Comparison of ENCODE assay signal across 8 cellular contexts in the genomic region with DNA sequence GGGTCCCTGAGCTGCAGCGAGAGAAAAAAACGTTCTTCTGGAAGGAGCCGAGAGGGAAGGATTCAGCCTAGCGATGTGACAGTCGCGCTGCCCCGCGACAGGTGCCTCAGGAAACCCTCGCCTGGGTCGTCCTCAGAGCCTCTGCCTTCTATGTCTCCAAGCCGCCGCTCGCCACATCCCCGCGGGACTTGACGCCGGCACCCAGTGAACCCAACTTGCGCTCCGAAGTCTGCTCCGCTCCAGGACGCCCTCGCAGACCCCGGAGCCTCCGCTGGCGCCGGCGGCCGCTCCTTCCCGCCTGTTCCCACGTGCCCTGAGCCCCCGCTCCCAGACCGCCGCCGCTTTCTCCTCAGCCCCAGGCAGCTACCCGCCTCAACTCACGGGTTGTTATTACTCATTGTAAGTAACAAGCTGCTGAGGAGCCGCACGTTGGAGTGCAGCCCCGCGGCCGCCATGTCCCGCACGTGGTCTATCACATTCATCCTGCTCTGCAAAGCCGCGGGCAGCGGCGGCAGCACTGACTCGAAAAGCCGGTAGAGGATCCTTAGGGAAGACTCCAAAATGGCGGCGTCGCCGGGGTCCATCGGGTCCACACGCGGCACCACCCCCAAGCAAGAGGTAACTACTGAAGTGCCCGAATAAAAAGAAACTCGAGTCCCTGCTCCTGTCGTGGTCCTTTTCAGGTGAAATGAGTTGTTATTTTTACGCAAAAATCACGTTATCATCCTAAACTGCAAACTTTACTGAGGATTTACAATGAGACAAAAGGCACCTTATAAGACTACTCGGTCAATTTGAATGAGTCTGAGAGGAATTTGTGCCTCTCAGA. TPM values are rescaled to one million over a fixed set of nuclear protein-coding genes. Genes with fewer than 3 reads are reported as not detected.
DNase-seq lines count a peak whose midpoint lies in the region; ATAC-seq, FAIRE-seq and TF ChIP-seq lines count a peak whose summit lies in the region.

A gene with protein sequence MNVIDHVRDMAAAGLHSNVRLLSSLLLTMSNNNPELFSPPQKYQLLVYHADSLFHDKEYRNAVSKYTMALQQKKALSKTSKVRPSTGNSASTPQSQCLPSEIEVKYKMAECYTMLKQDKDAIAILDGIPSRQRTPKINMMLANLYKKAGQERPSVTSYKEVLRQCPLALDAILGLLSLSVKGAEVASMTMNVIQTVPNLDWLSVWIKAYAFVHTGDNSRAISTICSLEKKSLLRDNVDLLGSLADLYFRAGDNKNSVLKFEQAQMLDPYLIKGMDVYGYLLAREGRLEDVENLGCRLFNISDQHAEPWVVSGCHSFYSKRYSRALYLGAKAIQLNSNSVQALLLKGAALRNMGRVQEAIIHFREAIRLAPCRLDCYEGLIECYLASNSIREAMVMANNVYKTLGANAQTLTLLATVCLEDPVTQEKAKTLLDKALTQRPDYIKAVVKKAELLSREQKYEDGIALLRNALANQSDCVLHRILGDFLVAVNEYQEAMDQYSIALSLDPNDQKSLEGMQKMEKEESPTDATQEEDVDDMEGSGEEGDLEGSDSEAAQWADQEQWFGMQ (minus strand): TSS at position 563 of the 829 bp plus-strand sequence. CDS start 81 bp downstream, at position 482.

- H3K4me1 ChIP-seq in A549, result peaks cover 9% of the 10 kb centered on the region; the same call in 2 of the 3 replicates

- CTCF ChIA-PET in A549 (lab: Yijun Ruan, JAX), result interaction anchor here (1.4 to 4.0 kb wide), 2 partner anchors 28 to 47 kb away, joined by 4 to 21 read pairs; partner anchors contain the start of gene ARPC3

- H3K9me3 ChIP-seq in A549, result no peaks in the 10 kb centered on the region

- no peak for FAIRE-seq in A549 (lab: Jason Lieb, UNC)

- POLR2A ChIA-PET in A549 (lab: Yijun Ruan, JAX), result interaction anchor here (1.0 kb wide), 1 partner anchor 28 kb away, joined by 3 read pairs; no protein-coding TSS in a partner anchor

- WGBS in A549 (ENCODE audit: missing lambda C conversion rate), result under 1% methylated on average over 59 of the region's 62 CpGs

- no peak for TF ChIP-seq EP300 in A549 (IDR thresholded peaks at IDR 0.05)

- TF ChIP-seq CTCF in A549 (IDR thresholded peaks at IDR 0.05), result no peak
- peak; percentile 26 for TF ChIP-seq CTCF in choroid plexus epithelial cell (conservative IDR thresholded peaks at IDR 0.05; ENCODE audit: low read depth, low read length)

- peak; percentile 88 for TF ChIP-seq POLR2A in A549 (IDR thresholded peaks at IDR 0.05; ENCODE audit: low read length)

- no peak for TF ChIP-seq RAD21 in A549 (conservative IDR thresholded peaks at IDR 0.05 in 1 of 2, IDR thresholded peaks at IDR 0.05 in 1 of 2)

- H3K4me3 ChIP-seq in A549, result peak within 1 kb of the TSS; percentile 69
- peak within 1 kb of the TSS; percentile 74 for H3K4me3 ChIP-seq in choroid plexus epithelial cell (ENCODE audit: low read depth, low read length)

- H3K4me2 ChIP-seq in A549, result peak within 1 kb of the TSS; percentile 80

- peak; percentile 96 to 98 for ATAC-seq in A549
- peak; percentile 81 for ATAC-seq in GM18909 (IDR thresholded peaks at IDR 0.05; ENCODE audit: poor library complexity, unreplicated experiment)
- peak; percentile 87 for ATAC-seq in HG03439 (IDR thresholded peaks at IDR 0.05; ENCODE audit: unreplicated experiment)

- H3K27ac ChIP-seq in A549, result peak within 1 kb of the TSS; percentile 96 to 98

- peak; percentile 93 to 96 for DNase-seq in A549 (ENCODE audit: low read depth in 1 of 2, low spot score in 1 of 2)
- DNase-seq in NCI-H524 treated with DMSO at 0.1 percent for 48 hours (lab: John Stamatoyannopoulos, UW), result peak; percentile 59
- DNase-seq in activated CD4-positive, alpha-beta T cell treated with anti-CD3 and anti-CD28 coated beads for 4 hours, result peak; percentile 85 to 87
- DNase-seq in choroid plexus epithelial cell (ENCODE audit: low read depth), result peak; percentile 95
- DNase-seq in kidney tubule cell (ENCODE audit: low spot score), result peak; percentile 94
- peak; percentile 62 to 66 for DNase-seq in stimulated activated CD4-positive, alpha-beta T cell treated with anti-CD3 and anti-CD28 coated beads, Interleukin-1b, Interleukin-23, amount 100 ng/mL, for 1 hour (ENCODE audit: low read depth in 2 of 2)

TF ChIP-seq in A549, 52 proteins besides CTCF, POLR2A, EP300 and RAD21 (continues in another document):
- TF ChIP-seq HOXB13 (CRISPR knock-in tag; IDR thresholded peaks at IDR 0.05; ENCODE audit: low read depth) (peak; percentile 26; the same call in 1 of the 2 replicates), RNF2 (IDR thresholded peaks at IDR 0.05; ENCODE audit: borderline replicate concordance, low read depth) (0 out of 2 replicates have a peak, but pooled peaks have one; percentile 42), POLR2AphosphoS2 (conservative IDR thresholded peaks at IDR 0.05; ENCODE audit: low read length) (no peak), E2F6 (IDR thresholded peaks at IDR 0.05; ENCODE audit: borderline replicate concordance, low read depth) (peak; percentile 98), MYC (IDR thresholded peaks at IDR 0.05; ENCODE audit: borderline replicate concordance, low read length) (peak; percentile 97), CBX8 (IDR thresholded peaks at IDR 0.05) (no peak), JUN (IDR thresholded peaks at IDR 0.05) (peak in 1 of 2 experiments; percentile 93; a peak in 4 of 5 replicates), TFCP2L1 (CRISPR knock-in tag; IDR thresholded peaks at IDR 0.05) (0 out of 2 replicates have a peak, but pooled peaks have one; percentile 24), REST (IDR thresholded peaks at IDR 0.05) (no peak), SREBF2 (IDR thresholded peaks at IDR 0.05) (no peak), MAX (IDR thresholded peaks at IDR 0.05) (peak; percentile 98), FOXS1 (CRISPR knock-in tag; IDR thresholded peaks at IDR 0.05) (no peak), PHF8 (IDR thresholded peaks at IDR 0.05; ENCODE audit: borderline replicate concordance, low read depth) (peak; percentile 86), PBX3 (IDR thresholded peaks at IDR 0.05) (0 out of 2 replicates have a peak, but pooled peaks have one; percentile 19), CEBPB (IDR thresholded peaks at IDR 0.05) (no peak)
- TF ChIP-seq, protein P1, sequence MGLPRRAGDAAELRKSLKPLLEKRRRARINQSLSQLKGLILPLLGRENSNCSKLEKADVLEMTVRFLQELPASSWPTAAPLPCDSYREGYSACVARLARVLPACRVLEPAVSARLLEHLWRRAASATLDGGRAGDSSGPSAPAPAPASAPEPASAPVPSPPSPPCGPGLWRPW (IDR thresholded peaks at IDR 0.05), result no peak

RNA-seq across cellular contexts. Expression of the gene that starts here (rescaled TPM):
- polyA plus RNA-seq in A549 (2011; rRNA removed) (107 and 122 TPM in 2 replicates), A549 (2017; fragmentation: RNase III; extraction: RNeasy Plus Mini Kit Qiagen cat#74134 plus additional on column Dnase treatment) (66.1 to 74.0 TPM (median 70.6 TPM) in 3 replicates)
- polyA plus RNA-seq in A549 (2012; cell fraction: cytosol; rRNA removed), result 60.9 and 68.8 TPM in 2 replicates
- polyA plus RNA-seq in A549 (2012; cell fraction: nucleus; rRNA removed), result 112 and 147 TPM in 2 replicates
- 59.7 and 79.9 TPM in 2 replicates for polyA minus RNA-seq in A549 (2011; rRNA and poly(A)+ RNA removed)

Comparison
In these comparisons a context has a peak if more than half of its experiments do, and no peak if none do; other contexts are left out.
1. Peak in every context shown above with its lines: DNase-seq, ATAC-seq, H3K4me3 ChIP-seq and H3K27ac ChIP-seq.